8 cellular contexts compared by ENCODE assay signal in genomic region chr17:8015957-8016631, GRCh38. TPM values are rescaled to one million over a fixed set of nuclear protein-coding genes. Genes with fewer than 3 reads are reported as not detected.
DNase-seq lines count a peak whose midpoint lies in the region; ATAC-seq, FAIRE-seq and TF ChIP-seq lines count a peak whose summit lies in the region.

No MANE protein-coding gene starts in this region.

- H3K9me1 ChIP-seq in endothelial cell of umbilical vein (replicated peaks; ENCODE audit: control insufficient read depth, extremely low read depth, insufficient read depth, low read length) = no peaks in the 10 kb centered on the region

- H3K4me3 ChIP-seq in BE2C (ENCODE audit: low read depth, low read length) = peak overlapping the region; percentile 51
- H3K4me3 ChIP-seq in endothelial cell of umbilical vein (replicated peaks in 1 of 3; ENCODE audit: insufficient read depth in 1 of 3, low read depth in 1 of 3, low read length in 3 of 3) = no peak overlapping the region

- H3K27ac Mint-ChIP-seq in T-cell (no peak overlapping the region), natural killer cell (no peak overlapping the region)

- ATAC-seq in T-cell (replicated peaks in 1 of 4) (peak; percentile 37 to 58 (median 48)), natural killer cell (peak in 2 of 3 donors; percentile 31 to 56)

- peak overlapping the region; percentile 65 to 84 (median 73) for H3K4me3 Mint-ChIP-seq in T-cell
- peak overlapping the region; percentile 81 for H3K4me3 Mint-ChIP-seq in natural killer cell

- TF ChIP-seq CTCF in BE2C (IDR thresholded peaks at IDR 0.05; ENCODE audit: low read depth, low read length) = no peak
- no peak for TF ChIP-seq CTCF in endothelial cell of umbilical vein (IDR thresholded peaks at IDR 0.05; ENCODE audit: extremely low read depth in 1 of 2, insufficient read depth in 1 of 2, low read depth in 1 of 2, low read length in 2 of 2)
- TF ChIP-seq CTCF in natural killer cell (IDR thresholded peaks at IDR 0.05) = no peak

- no TSS peak for BruUV-seq in endothelial cell of umbilical vein (replicated peaks; lab: Mats Ljungman, UMichigan)

- FAIRE-seq in endothelial cell of umbilical vein (lab: Jason Lieb, UNC) = no peak

- no peaks in the 10 kb centered on the region for H4K20me1 ChIP-seq in endothelial cell of umbilical vein (replicated peaks; ENCODE audit: control insufficient read depth, extremely low read depth, insufficient read depth, low read length)

- peaks cover 0 to 18% (median 5%) of the 10 kb centered on the region in 3 donors for H3K4me1 Mint-ChIP-seq in T-cell
- peaks cover 8 to 22% of the 10 kb centered on the region in 2 donors for H3K4me1 Mint-ChIP-seq in natural killer cell

- no peaks in the 10 kb centered on the region for H3K9me3 ChIP-seq in BE2C
- H3K9me3 ChIP-seq in endothelial cell of umbilical vein (replicated peaks; ENCODE audit: control insufficient read depth, insufficient read depth, low read length) = no peaks in the 10 kb centered on the region

- H3K4me1 ChIP-seq in BE2C = no peaks in the 10 kb centered on the region; the same call in 1 of the 2 replicates
- H3K4me1 ChIP-seq in endothelial cell of umbilical vein (ENCODE audit: control insufficient read depth, extremely low read depth, insufficient read depth, low read length) = no peaks in the 10 kb centered on the region

- no peak for TF ChIP-seq POLR2A in endothelial cell of umbilical vein (IDR thresholded peaks at IDR 0.05; ENCODE audit: low read depth, low read length)

- DNase-seq in BE2C = no peak
- peak in 4 of 34 experiments; percentile 19 to 24 (median 20) for DNase-seq in T-cell
- DNase-seq in endothelial cell of umbilical vein (ENCODE audit: low read depth, low spot score) = no peak
- DNase-seq in natural killer cell = no peak
- DNase-seq in HuH-7.5 (ENCODE audit: low spot score) = no peak
- DNase-seq in 8988T = no peak
- no peak for DNase-seq in RPMI8226
- no peak for DNase-seq in NCI-H2081 (lab: John Stamatoyannopoulos, UW)

- H3K27me3 ChIP-seq in BE2C = no peaks in the 10 kb centered on the region
- peaks cover 6 to 22% of the 10 kb centered on the region in 2 experiments for H3K27me3 ChIP-seq in endothelial cell of umbilical vein (ENCODE audit: control insufficient read depth in 2 of 2, insufficient read depth in 2 of 2, low read length in 2 of 2)

- peak overlapping the region; percentile 23 for H2AFZ ChIP-seq in endothelial cell of umbilical vein (ENCODE audit: low read depth, low read length)

- H3K79me2 ChIP-seq in endothelial cell of umbilical vein (ENCODE audit: control insufficient read depth, insufficient read depth, low read length) = no peaks in the 10 kb centered on the region

- POLR2A ChIA-PET in T-cell (lab: Charles Lee) (no interaction called here), endothelial cell of umbilical vein (lab: Charles Lee) (no interaction called here)

- H3K36me3 Mint-ChIP-seq in T-cell (no peaks in the 10 kb centered on the region), natural killer cell (no peaks in the 10 kb centered on the region)

- no peak overlapping the region for H3K9ac ChIP-seq in endothelial cell of umbilical vein (replicated peaks; ENCODE audit: extremely low read depth, insufficient read depth, low read length)

- H3K9me3 Mint-ChIP-seq in T-cell (no peaks in the 10 kb centered on the region), natural killer cell (no peaks in the 10 kb centered on the region)

- dilution Hi-C loops in endothelial cell of umbilical vein (cut with MboI; ENCODE audit: extremely low pct_ligation_motif_present, low sequenced_read_pairs) = no loop called here

- intact Hi-C loops in endothelial cell of umbilical vein (cut with micrococcal nuclease) = loop anchor here (2.0 kb wide), 1 partner anchor 41 kb away; no protein-coding TSS in a partner anchor
- intact Hi-C loops in natural killer cell (cut with micrococcal nuclease) = loop anchor here (5.0 kb wide), 1 partner anchor 41 kb away; no protein-coding TSS in a partner anchor

- CTCF ChIA-PET in T-cell (lab: Charles Lee) (interaction anchor here in 1 of 2 donors (0.6 kb wide), 1 partner anchor 513 kb away, joined by 6 read pairs; no protein-coding TSS in a partner anchor), endothelial cell of umbilical vein (lab: Charles Lee) (interaction anchor here (2.2 to 4.5 kb wide), 4 partner anchors 9 to 42 kb away, joined by 6 to 29 read pairs (median 17); no protein-coding TSS in a partner anchor)

- H3K27me3 Mint-ChIP-seq in T-cell (peaks cover 4 to 29% of the 10 kb centered on the region in 2 donors), natural killer cell (ENCODE audit: low read depth in 2 of 2) (peaks cover 0 to 24% of the 10 kb centered on the region in 2 donors)

- no peak overlapping the region for H3K27ac ChIP-seq in endothelial cell of umbilical vein (ENCODE audit: insufficient read depth, low read depth, low read length)

- H3K36me3 ChIP-seq in BE2C (no peaks in the 10 kb centered on the region), endothelial cell of umbilical vein (ENCODE audit: control insufficient read depth in 2 of 2, extremely low read depth in 1 of 2, insufficient read depth in 2 of 2, low read length in 2 of 2) (no peaks in the 10 kb centered on the region)

- no peak overlapping the region for H3K4me2 ChIP-seq in endothelial cell of umbilical vein (ENCODE audit: insufficient read depth, low read length)

TF ChIP-seq in endothelial cell of umbilical vein, 7 proteins besides CTCF, POLR2A, EP300 and RAD21:
- TF ChIP-seq JUN (IDR thresholded peaks at IDR 0.05; ENCODE audit: borderline replicate concordance, insufficient read depth, insufficient read length, low read depth) (no peak), EZH2 (IDR thresholded peaks at IDR 0.05; ENCODE audit: borderline replicate concordance, low read depth, low read length, severe bottlenecking) (peak; percentile 66), MAX (IDR thresholded peaks at IDR 0.05; ENCODE audit: insufficient read depth, insufficient read length) (no peak), GATA2 (IDR thresholded peaks at IDR 0.05; ENCODE audit: insufficient read depth, insufficient read length, low read depth, low read length) (no peak), MYC (IDR thresholded peaks at IDR 0.05; ENCODE audit: low read depth, low read length) (no peak), FOS (IDR thresholded peaks at IDR 0.05; ENCODE audit: borderline replicate concordance, insufficient read depth, low read length) (no peak), POLR2AphosphoS5 (IDR thresholded peaks at IDR 0.05; ENCODE audit: insufficient read depth, low read depth, low read length) (no peak)

RNA-seq across cellular contexts. Expression of gene GUCY2D, which starts 13.7 kb away (rescaled TPM):
- not detected for polyA plus RNA-seq in BE2C (2012; ENCODE audit: insufficient read depth, insufficient read length, low read depth)
- under 1 TPM in 1 of 5 donors, not detected in 4; 0.06 TPM for total RNA-seq in T-cell
- not detected in 2 replicates for total RNA-seq in endothelial cell of umbilical vein
- polyA plus RNA-seq in endothelial cell of umbilical vein = not detected in 2 replicates
- not detected in 2 replicates for polyA plus RNA-seq in endothelial cell of umbilical vein (2011; cell fraction: cytosol; rRNA removed)
- not detected in 2 replicates for polyA plus RNA-seq in endothelial cell of umbilical vein (2011; cell fraction: nucleus; rRNA removed)
- not detected in 2 replicates for polyA plus RNA-seq in endothelial cell of umbilical vein (2012)
- not detected in 2 replicates for polyA minus RNA-seq in endothelial cell of umbilical vein
- not detected for polyA minus RNA-seq in endothelial cell of umbilical vein (2011; cell fraction: cytosol; rRNA and poly(A)+ RNA removed)
- polyA minus RNA-seq in endothelial cell of umbilical vein (2011; cell fraction: nucleus; rRNA and poly(A)+ RNA removed) = not detected in 2 replicates
- not detected for total RNA-seq in natural killer cell

RNA-seq across cellular contexts. Expression of gene ALOX15B, which starts 22.8 kb away (rescaled TPM):
- polyA plus RNA-seq in BE2C (2012; ENCODE audit: insufficient read depth, insufficient read length, low read depth) = 0.25 TPM
- under 1 TPM in 3 of 5 donors, not detected in 2; 0.10 to 0.20 (median 0.13) TPM for total RNA-seq in T-cell
- total RNA-seq in endothelial cell of umbilical vein = not detected in 2 replicates
- polyA plus RNA-seq in endothelial cell of umbilical vein = not detected in 2 replicates
- not detected in 2 replicates for polyA plus RNA-seq in endothelial cell of umbilical vein (2011; cell fraction: cytosol; rRNA removed)
- polyA plus RNA-seq in endothelial cell of umbilical vein (2011; cell fraction: nucleus; rRNA removed) = not detected in 2 replicates
- not detected in 2 replicates for polyA plus RNA-seq in endothelial cell of umbilical vein (2012)
- polyA minus RNA-seq in endothelial cell of umbilical vein = not detected in 2 replicates
- polyA minus RNA-seq in endothelial cell of umbilical vein (2011; cell fraction: cytosol; rRNA and poly(A)+ RNA removed) = not detected
- polyA minus RNA-seq in endothelial cell of umbilical vein (2011; cell fraction: nucleus; rRNA and poly(A)+ RNA removed) = not detected in 2 replicates
- total RNA-seq in natural killer cell = not detected
